19 cellular contexts compared by ENCODE assay signal in the genomic region with DNA sequence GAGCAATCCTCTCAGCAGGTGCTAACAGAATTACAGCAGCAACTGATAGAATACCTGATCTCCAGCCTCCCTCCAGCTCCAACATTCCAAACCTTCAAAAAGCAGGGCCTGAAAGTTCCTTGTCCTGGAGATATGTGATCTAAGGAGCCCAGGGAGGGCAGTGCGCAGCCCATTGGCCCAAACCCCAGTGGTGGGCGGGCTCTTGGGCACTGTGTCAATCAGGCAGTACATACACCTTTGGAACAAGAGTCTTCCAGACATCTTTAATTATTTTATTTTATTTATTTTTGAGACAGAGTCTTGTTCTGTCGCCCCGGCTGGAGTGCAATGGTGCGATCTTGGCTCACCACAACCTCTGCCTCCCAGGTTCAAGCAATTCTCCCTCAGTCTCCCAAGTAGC. TPM values are rescaled to one million over a fixed set of nuclear protein-coding genes. Genes with fewer than 3 reads are reported as not detected.
DNase-seq lines count a peak whose midpoint lies in the region; ATAC-seq, FAIRE-seq and TF ChIP-seq lines count a peak whose summit lies in the region.
"Had no signal": no experiment of that assay in that cellular context is flagged by ENCODE, and none has a peak within 500 bp of the region (broad histone marks: within the 10 kb centered on the region; RNA-seq: fewer than 3 reads in every experiment).

No MANE protein-coding gene starts in this region.

- H3K27ac Mint-ChIP-seq in activated CD8-positive, alpha-beta memory T cell treated with anti-CD3 and anti-CD28 coated beads, Interleukin-2, amount 10 ng/mL, durations not matched to agents 7 days and 5 days, result no peak overlapping the region
- H3K27ac Mint-ChIP-seq: activated CD4-positive, alpha-beta T cell treated with anti-CD3 and anti-CD28 coated beads, Interleukin-2, amount 10 ng/mL, durations not matched to agents 7 days and 5 days; activated naive CD8-positive, alpha-beta T cell had no signal

- peak overlapping the region; percentile 75 for H3K4me2 ChIP-seq in OCI-LY7 (ENCODE audit: low read length)

- H4K20me1 ChIP-seq in OCI-LY7 (ENCODE audit: insufficient read depth, low read length), result no peaks in the 10 kb centered on the region

- FAIRE-seq in kidney (lab: Jason Lieb, UNC), result no peak

- DNase-seq in ELF-1 (ENCODE audit: low read depth, low spot score) (peak; percentile 73), HEK293T (ENCODE audit: extremely low spot score) (no peak), OCI-LY7 (ENCODE audit: low spot score) (peak; percentile 30), left kidney (ENCODE audit: low read depth, low spot score) (peak; percentile 22), kidney (no peak), left lobe of liver (ENCODE audit: low spot score) (no peak)
- no peak for DNase-seq in activated CD8-positive, alpha-beta memory T cell treated with anti-CD3 and anti-CD28 coated beads, Interleukin-2, amount 10 ng/mL, durations not matched to agents 7 days and 5 days
- DNase-seq: activated CD4-positive, alpha-beta T cell treated with anti-CD3 and anti-CD28 coated beads, Interleukin-2, amount 10 ng/mL, durations not matched to agents 7 days and 5 days; cortex of kidney; NCI-H1417 treated with DMSO at 0.1 percent for 48 hours had no signal

- H3K4me3 Mint-ChIP-seq in activated CD8-positive, alpha-beta memory T cell treated with anti-CD3 and anti-CD28 coated beads, Interleukin-2, amount 10 ng/mL, durations not matched to agents 7 days and 5 days, result no peak overlapping the region
- H3K4me3 Mint-ChIP-seq: activated CD4-positive, alpha-beta T cell treated with anti-CD3 and anti-CD28 coated beads, Interleukin-2, amount 10 ng/mL, durations not matched to agents 7 days and 5 days; activated naive CD8-positive, alpha-beta T cell had no signal

- H3K27ac ChIP-seq in OCI-LY7 (ENCODE audit: low read depth, low read length, poor library complexity, severe bottlenecking) (peak overlapping the region; percentile 62), kidney (ENCODE audit: low read depth in 2 of 2, low read length in 2 of 2) (no peak overlapping the region)
- H3K27ac ChIP-seq: body of pancreas, epithelial cell of prostate, gastroesophageal sphincter had no signal

- BruUV-seq in OCI-LY7 (replicated peaks; lab: Mats Ljungman, UMichigan), result no TSS peak

- H3K9me3 ChIP-seq in OCI-LY7 (ENCODE audit: low read length) (no peaks in the 10 kb centered on the region), kidney (ENCODE audit: control insufficient read depth in 1 of 2, low read length in 2 of 2) (no peaks in the 10 kb centered on the region)
- H3K9me3 ChIP-seq: body of pancreas, gastroesophageal sphincter had no signal

- no peak for ATAC-seq in left lobe of liver
- ATAC-seq in GM18498 (IDR thresholded peaks at IDR 0.05; ENCODE audit: unreplicated experiment), result no peak
- no peak for ATAC-seq in activated CD8-positive, alpha-beta memory T cell treated with anti-CD3 and anti-CD28 coated beads, Interleukin-2, amount 10 ng/mL, durations not matched to agents 7 days and 5 days
- ATAC-seq: body of pancreas, gastroesophageal sphincter, right cardiac atrium had no signal

- H3K9me2 ChIP-seq in OCI-LY7 (ENCODE audit: insufficient read depth, low read length), result no peaks in the 10 kb centered on the region

- H3K9me3 Mint-ChIP-seq in activated CD8-positive, alpha-beta memory T cell treated with anti-CD3 and anti-CD28 coated beads, Interleukin-2, amount 10 ng/mL, durations not matched to agents 7 days and 5 days (ENCODE audit: low read depth), result no peaks in the 10 kb centered on the region
- H3K9me3 Mint-ChIP-seq: activated CD4-positive, alpha-beta T cell treated with anti-CD3 and anti-CD28 coated beads, Interleukin-2, amount 10 ng/mL, durations not matched to agents 7 days and 5 days had no signal

- H3K36me3 ChIP-seq in OCI-LY7 (ENCODE audit: insufficient read depth, low read length), result no peaks in the 10 kb centered on the region
- peaks cover 0 to 2% of the 10 kb centered on the region in 2 donors for H3K36me3 ChIP-seq in kidney (ENCODE audit: control insufficient read depth in 1 of 2, insufficient read depth in 2 of 2, low read length in 2 of 2)
- H3K36me3 ChIP-seq: gastroesophageal sphincter had no signal

- H3K4me1 ChIP-seq in OCI-LY7 (ENCODE audit: insufficient read depth, low read length, poor library complexity, severe bottlenecking) (peaks cover 23% of the 10 kb centered on the region), kidney (ENCODE audit: control insufficient read depth in 1 of 2, insufficient read depth in 1 of 2, low read depth in 1 of 2, low read length in 2 of 2) (no peaks in the 10 kb centered on the region)
- H3K4me1 ChIP-seq: gastroesophageal sphincter had no signal

- POLR2A ChIA-PET in HEK293T (lab: Yijun Ruan, JAX), result no interaction called here
- POLR2A ChIA-PET in OCI-LY7 (lab: Charles Lee), result interaction anchor here (1.0 to 1.7 kb wide), 3 partner anchors 21 to 65 kb away, joined by 3 to 4 read pairs (median 3); no protein-coding TSS in a partner anchor

- H3K4me1 Mint-ChIP-seq in activated CD8-positive, alpha-beta memory T cell treated with anti-CD3 and anti-CD28 coated beads, Interleukin-2, amount 10 ng/mL, durations not matched to agents 7 days and 5 days, result no peaks in the 10 kb centered on the region
- H3K4me1 Mint-ChIP-seq: activated CD4-positive, alpha-beta T cell treated with anti-CD3 and anti-CD28 coated beads, Interleukin-2, amount 10 ng/mL, durations not matched to agents 7 days and 5 days had no signal

- H3K79me2 ChIP-seq in OCI-LY7 (ENCODE audit: insufficient read depth, low read depth, low read length), result no peaks in the 10 kb centered on the region

- TF ChIP-seq CTCF in OCI-LY7 (conservative IDR thresholded peaks at IDR 0.05; ENCODE audit: low read length) (no peak), kidney (IDR thresholded peaks at IDR 0.05; ENCODE audit: borderline replicate concordance, extremely low read depth, insufficient read depth) (no peak)

- H3K27me3 Mint-ChIP-seq in activated CD8-positive, alpha-beta memory T cell treated with anti-CD3 and anti-CD28 coated beads, Interleukin-2, amount 10 ng/mL, durations not matched to agents 7 days and 5 days, result peaks cover 4% of the 10 kb centered on the region
- H3K27me3 Mint-ChIP-seq: activated CD4-positive, alpha-beta T cell treated with anti-CD3 and anti-CD28 coated beads, Interleukin-2, amount 10 ng/mL, durations not matched to agents 7 days and 5 days; activated naive CD8-positive, alpha-beta T cell had no signal

- H3K36me3 Mint-ChIP-seq in activated CD8-positive, alpha-beta memory T cell treated with anti-CD3 and anti-CD28 coated beads, Interleukin-2, amount 10 ng/mL, durations not matched to agents 7 days and 5 days, result no peaks in the 10 kb centered on the region
- H3K36me3 Mint-ChIP-seq: activated naive CD8-positive, alpha-beta T cell had no signal

- CTCF ChIA-PET in HEK293T (lab: Yijun Ruan, JAX), result no interaction called here
- CTCF ChIA-PET in OCI-LY7 (lab: Charles Lee; ENCODE audit: unreplicated experiment), result interaction anchor here (0.6 kb wide), 1 partner anchor 24 kb away, joined by 4 read pairs; no protein-coding TSS in a partner anchor
- CTCF ChIA-PET in activated CD8-positive, alpha-beta memory T cell treated with anti-CD3 and anti-CD28 coated beads, Interleukin-2, amount 10 ng/mL, durations not matched to agents 7 days and 5 days (lab: Charles Lee), result no interaction called here

- peak overlapping the region; percentile 1; the same call in 1 of the 2 replicates for H2AFZ ChIP-seq in OCI-LY7 (ENCODE audit: low read length)

- H3K4me3 ChIP-seq in OCI-LY7 (ENCODE audit: low read depth, low read length, poor library complexity, severe bottlenecking) (peak overlapping the region; percentile 39), kidney (ENCODE audit: low read length in 2 of 2) (no peak overlapping the region)
- H3K4me3 ChIP-seq: body of pancreas, gastroesophageal sphincter had no signal

- intact Hi-C loops in OCI-LY7 (cut with micrococcal nuclease; ENCODE audit: unreplicated experiment), result loop anchor here (2.0 kb wide), 1 partner anchor 22 kb away; no protein-coding TSS in a partner anchor
- intact Hi-C loops in kidney (cut with DNase I), result no loop called here

- H3K9ac ChIP-seq in kidney (ENCODE audit: low read length in 2 of 2), result no peak overlapping the region

TF ChIP-seq in HEK293T, 16 proteins besides CTCF, POLR2A, EP300 and RAD21:
- no peak for TF ChIP-seq HDGF (IDR thresholded peaks at IDR 0.05; ENCODE audit: borderline replicate concordance)
- TF ChIP-seq, protein P1, sequence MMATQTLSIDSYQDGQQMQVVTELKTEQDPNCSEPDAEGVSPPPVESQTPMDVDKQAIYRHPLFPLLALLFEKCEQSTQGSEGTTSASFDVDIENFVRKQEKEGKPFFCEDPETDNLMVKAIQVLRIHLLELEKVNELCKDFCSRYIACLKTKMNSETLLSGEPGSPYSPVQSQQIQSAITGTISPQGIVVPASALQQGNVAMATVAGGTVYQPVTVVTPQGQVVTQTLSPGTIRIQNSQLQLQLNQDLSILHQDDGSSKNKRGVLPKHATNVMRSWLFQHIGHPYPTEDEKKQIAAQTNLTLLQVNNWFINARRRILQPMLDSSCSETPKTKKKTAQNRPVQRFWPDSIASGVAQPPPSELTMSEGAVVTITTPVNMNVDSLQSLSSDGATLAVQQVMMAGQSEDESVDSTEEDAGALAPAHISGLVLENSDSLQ (IDR thresholded peaks at IDR 0.05), result peak; percentile 79

RNA-seq across cellular contexts. Expression of a gene that starts 24.2 kb away (rescaled TPM):
- 0.25 and 1.6 TPM in 2 replicates for total RNA-seq in OCI-LY7 (2014; rRNA removed; shearing (Covaris generic))
- 0.63 and 0.88 TPM in 2 replicates for total RNA-seq in OCI-LY7 (2022)
- total RNA-seq in kidney, result 5.4 TPM
- 277 TPM for polyA plus RNA-seq in kidney (ENCODE audit: insufficient read depth, low read depth, low replicate concordance)
- total RNA-seq in left lobe of liver, result not detected
- total RNA-seq in activated CD8-positive, alpha-beta memory T cell treated with anti-CD3 and anti-CD28 coated beads, Interleukin-2, amount 10 ng/mL, durations not matched to agents 7 days and 5 days, result not detected
- total RNA-seq: activated CD4-positive, alpha-beta T cell treated with anti-CD3 and anti-CD28 coated beads, Interleukin-2, amount 10 ng/mL, durations not matched to agents 7 days and 5 days; body of pancreas; G401; gastroesophageal sphincter; right cardiac atrium; subcutaneous adipose tissue had no signal
- polyA plus RNA-seq: AG04450, right cardiac atrium had no signal

RNA-seq across cellular contexts. Expression of a gene that starts 42.7 kb away (rescaled TPM):
- 121 and 140 TPM in 2 replicates for total RNA-seq in OCI-LY7 (2014; rRNA removed; shearing (Covaris generic))
- total RNA-seq in OCI-LY7 (2022) (294 and 342 TPM in 2 replicates), kidney (209 TPM), left lobe of liver (122 TPM)
- 234 TPM for polyA plus RNA-seq in kidney (ENCODE audit: insufficient read depth, low read depth, low replicate concordance)
- total RNA-seq in activated CD8-positive, alpha-beta memory T cell treated with anti-CD3 and anti-CD28 coated beads, Interleukin-2, amount 10 ng/mL, durations not matched to agents 7 days and 5 days, result 100 to 1,000 TPM; 127 to 149 TPM

Comparison
In these comparisons a context has a peak if more than half of its experiments do, and no peak if none do; other contexts are left out.
1. DNase-seq: peak in ELF-1 (single experiment), OCI-LY7 (single experiment) and left kidney (single experiment); none in HEK293T (single experiment), kidney (single experiment), left lobe of liver (single experiment) and activated CD8-positive, alpha-beta memory T cell treated with anti-CD3 and anti-CD28 coated beads, Interleukin-2, amount 10 ng/mL, durations not matched to agents 7 days and 5 days (single experiment).